9 cellular contexts compared by ENCODE assay signal in genomic region chr13:44879452-44880058, GRCh38.
A peak's percentile ranks its signal among the peaks of the same experiment; 100 is the strongest.
DNase-seq lines count a peak whose midpoint lies in the region; ATAC-seq and TF ChIP-seq lines count a peak whose summit lies in the region.
"Had no signal": no experiment of that assay in that cellular context is flagged by ENCODE, and none has a peak within 500 bp of the region (broad histone marks: within the 10 kb centered on the region; RNA-seq: fewer than 3 reads in every experiment).

No MANE protein-coding gene starts in this region.

- H3K4me3 ChIP-seq in endodermal cell (ENCODE audit: low read length) (no peak overlapping the region), prostate gland (no peak overlapping the region)

- no peaks in the 10 kb centered on the region for H3K36me3 Mint-ChIP-seq in activated naive CD4-positive, alpha-beta T cell treated with anti-CD3 and anti-CD28 coated beads for 36 hours (ENCODE audit: low read depth)
- H3K36me3 Mint-ChIP-seq in endodermal cell (ENCODE audit: low read depth) = no peaks in the 10 kb centered on the region
- no peaks in the 10 kb centered on the region for H3K36me3 Mint-ChIP-seq in effector memory CD8-positive, alpha-beta T cell (ENCODE audit: insufficient read depth)
- H3K36me3 Mint-ChIP-seq: activated naive CD8-positive, alpha-beta T cell had no signal

- H3K4me3 Mint-ChIP-seq in activated naive CD4-positive, alpha-beta T cell treated with anti-CD3 and anti-CD28 coated beads for 36 hours = no peak overlapping the region
- no peak overlapping the region for H3K4me3 Mint-ChIP-seq in endodermal cell
- H3K4me3 Mint-ChIP-seq in effector memory CD8-positive, alpha-beta T cell = no peak overlapping the region
- H3K4me3 Mint-ChIP-seq: activated naive CD8-positive, alpha-beta T cell had no signal

- peaks cover 6% of the 10 kb centered on the region for H3K9me3 ChIP-seq in endodermal cell (ENCODE audit: control insufficient read depth, low read length)
- H3K9me3 ChIP-seq in prostate gland = no peaks in the 10 kb centered on the region

- intact Hi-C loops in activated naive CD4-positive, alpha-beta T cell treated with anti-CD3 and anti-CD28 coated beads for 36 hours (cut with micrococcal nuclease) = loop anchor here (1.0 to 5.0 kb wide), 3 partner anchors 112 to 972 kb away; no protein-coding TSS in a partner anchor
- intact Hi-C loops in prostate gland (cut with DNase I) = loop anchor here (10.0 kb wide), 2 partner anchors 85 to 395 kb away; no protein-coding TSS in a partner anchor

- no peaks in the 10 kb centered on the region for H3K4me1 ChIP-seq in endodermal cell (ENCODE audit: control insufficient read depth, insufficient read depth, low read length)
- no peaks in the 10 kb centered on the region for H3K4me1 ChIP-seq in prostate gland (replicated peaks)

- 63 to 84% methylated on average over 1 to 2 of the region's 5 CpGs for WGBS in endodermal cell (ENCODE audit: insufficient coverage in 1 of 2, insufficient read length in 1 of 2), 2 experiments
- 77% methylated on average over 5 of the region's 5 CpGs for WGBS in prostate gland

- DNase-seq in activated naive CD4-positive, alpha-beta T cell treated with anti-CD3 and anti-CD28 coated beads for 36 hours = peak; percentile 49
- no peak for DNase-seq in activated naive CD4-positive, alpha-beta T cell treated with anti-CD3 and anti-CD28 coated beads, Interleukin-2, amount 50 U/mL, for 16 hours
- DNase-seq in NOMO-1 (lab: John Stamatoyannopoulos, UW; ENCODE audit: unreplicated experiment in 2 of 2) = peak; percentile 7 to 14
- DNase-seq in endodermal cell = peak; percentile 58
- no peak for DNase-seq in prostate gland (ENCODE audit: low spot score)
- DNase-seq in pons (ENCODE audit: low spot score) = no peak
- DNase-seq in Ammon's horn (ENCODE audit: low spot score) = no peak
- no peak for DNase-seq in effector memory CD8-positive, alpha-beta T cell

- no peak overlapping the region for H3K9ac ChIP-seq in endodermal cell (ENCODE audit: extremely low read depth, low read length, poor library complexity, severe bottlenecking)

- ATAC-seq in effector memory CD8-positive, alpha-beta T cell (replicated peaks) = no peak

- H3K4me1 Mint-ChIP-seq in activated naive CD4-positive, alpha-beta T cell treated with anti-CD3 and anti-CD28 coated beads for 36 hours (ENCODE audit: low read depth) = no peaks in the 10 kb centered on the region
- no peaks in the 10 kb centered on the region for H3K4me1 Mint-ChIP-seq in endodermal cell
- no peaks in the 10 kb centered on the region for H3K4me1 Mint-ChIP-seq in effector memory CD8-positive, alpha-beta T cell (ENCODE audit: low read depth in 2 of 2)

- no peak overlapping the region for H3K27ac Mint-ChIP-seq in activated naive CD4-positive, alpha-beta T cell treated with anti-CD3 and anti-CD28 coated beads for 36 hours
- no peak overlapping the region for H3K27ac Mint-ChIP-seq in endodermal cell
- no peak overlapping the region for H3K27ac Mint-ChIP-seq in effector memory CD8-positive, alpha-beta T cell
- H3K27ac Mint-ChIP-seq: activated naive CD8-positive, alpha-beta T cell had no signal

- no peak for TF ChIP-seq POLR2A in prostate gland (IDR thresholded peaks at IDR 0.05)

- TF ChIP-seq CTCF in endodermal cell (conservative IDR thresholded peaks at IDR 0.05) (peak; percentile 70), prostate gland (IDR thresholded peaks at IDR 0.05) (peak in 3 of 4 experiments; percentile 23 to 42 (median 38))

- H3K27me3 ChIP-seq in endodermal cell (ENCODE audit: control insufficient read depth, insufficient read depth, low read length, poor library complexity, severe bottlenecking) (no peaks in the 10 kb centered on the region), prostate gland (replicated peaks; ENCODE audit: insufficient read depth) (no peaks in the 10 kb centered on the region)

- H3K27ac ChIP-seq in endodermal cell (ENCODE audit: low read depth, low read length) (no peak overlapping the region), prostate gland (no peak overlapping the region)

- no peaks in the 10 kb centered on the region for H3K9me3 Mint-ChIP-seq in activated naive CD4-positive, alpha-beta T cell treated with anti-CD3 and anti-CD28 coated beads for 36 hours
- peaks cover 9% of the 10 kb centered on the region for H3K9me3 Mint-ChIP-seq in endodermal cell
- peaks cover 0 to 6% of the 10 kb centered on the region in 2 donors for H3K9me3 Mint-ChIP-seq in effector memory CD8-positive, alpha-beta T cell

- H3K27me3 Mint-ChIP-seq in activated naive CD4-positive, alpha-beta T cell treated with anti-CD3 and anti-CD28 coated beads for 36 hours (ENCODE audit: low read depth) = peaks cover 3% of the 10 kb centered on the region
- no peaks in the 10 kb centered on the region for H3K27me3 Mint-ChIP-seq in endodermal cell (ENCODE audit: insufficient read depth)
- peaks cover 13 to 50% of the 10 kb centered on the region in 2 donors for H3K27me3 Mint-ChIP-seq in effector memory CD8-positive, alpha-beta T cell
- H3K27me3 Mint-ChIP-seq: activated naive CD8-positive, alpha-beta T cell had no signal

- CTCF ChIA-PET in activated naive CD4-positive, alpha-beta T cell treated with anti-CD3 and anti-CD28 coated beads for 36 hours (lab: Charles Lee) = interaction anchor here (0.6 to 2.7 kb wide), 3 partner anchors 19 to 396 kb away, joined by 3 to 15 read pairs (median 3); no protein-coding TSS in a partner anchor

- H3K36me3 ChIP-seq in endodermal cell (ENCODE audit: control insufficient read depth, insufficient read depth, low read length) (no peaks in the 10 kb centered on the region), prostate gland (no peaks in the 10 kb centered on the region)

Comparison
In these comparisons a context has a peak if more than half of its experiments do, and no peak if none do; other contexts are left out.
1. DNase-seq: peak in activated naive CD4-positive, alpha-beta T cell treated with anti-CD3 and anti-CD28 coated beads for 36 hours (single experiment), NOMO-1 (2 of 2) and endodermal cell (single experiment); none in activated naive CD4-positive, alpha-beta T cell treated with anti-CD3 and anti-CD28 coated beads, Interleukin-2, amount 50 U/mL, for 16 hours (single experiment), prostate gland (single experiment), pons (single experiment), Ammon's horn (single experiment) and effector memory CD8-positive, alpha-beta T cell (0 of 3).